In the genomic region with DNA sequence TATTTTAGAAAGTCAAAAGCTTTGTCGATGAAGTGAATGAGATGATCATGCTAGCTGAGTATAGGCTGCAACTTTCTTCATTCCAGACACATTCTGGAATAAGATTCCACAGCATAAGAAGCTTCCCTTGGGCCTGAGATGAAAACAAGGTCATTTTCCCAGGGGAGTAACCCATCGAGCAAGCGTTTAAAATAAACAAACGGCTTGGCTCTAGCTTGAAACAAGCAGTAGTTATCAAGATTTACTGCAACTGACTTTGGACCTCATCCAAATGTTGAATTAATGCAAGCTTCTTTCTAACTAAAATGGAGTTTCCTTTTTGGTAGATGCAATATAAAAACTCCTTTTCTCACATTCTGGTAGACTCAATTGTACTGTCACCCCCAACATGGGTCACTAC, we compare ENCODE assay signal across 17 cellular contexts. TPM values are rescaled to one million over a fixed set of nuclear protein-coding genes. Genes with fewer than 3 reads are reported as not detected.
DNase-seq lines count a peak whose midpoint lies in the region; ATAC-seq and TF ChIP-seq lines count a peak whose summit lies in the region.
"Had no signal": no experiment of that assay in that cellular context is flagged by ENCODE, and none has a peak within 500 bp of the region (broad histone marks: within the 10 kb centered on the region; RNA-seq: fewer than 3 reads in every experiment).

No MANE protein-coding gene starts in this region.

- no peak for TF ChIP-seq POLR2A in lower leg skin (IDR thresholded peaks at IDR 0.05)

- TF ChIP-seq CTCF in heart right ventricle (IDR thresholded peaks at IDR 0.05) (no peak), lower leg skin (IDR thresholded peaks at IDR 0.05) (no peak)

- peaks cover 0 to 10% (median 7%) of the 10 kb centered on the region in 9 donors for H3K4me1 ChIP-seq in heart right ventricle
- peaks cover 8% of the 10 kb centered on the region for H3K4me1 ChIP-seq in rectal smooth muscle tissue (ENCODE audit: control insufficient read depth, insufficient read depth, low read length)
- H3K4me1 ChIP-seq: gastrocnemius medialis had no signal

- H3K9ac ChIP-seq in rectal smooth muscle tissue (ENCODE audit: low read length): no peak overlapping the region

- no peaks in the 10 kb centered on the region for H3K36me3 ChIP-seq in heart right ventricle
- H3K36me3 ChIP-seq in rectal smooth muscle tissue (ENCODE audit: control insufficient read depth, insufficient read depth, low read length): no peaks in the 10 kb centered on the region
- H3K36me3 ChIP-seq: gastrocnemius medialis, MG63 had no signal

- 15 to 32% methylated on average over 4 of the region's 4 CpGs for WGBS in heart right ventricle, 2 donors
- 14 to 15% methylated on average over 4 of the region's 4 CpGs for WGBS in lower leg skin, 2 donors

- H3K9me3 ChIP-seq in heart right ventricle: no peaks in the 10 kb centered on the region
- H3K9me3 ChIP-seq: gastrocnemius medialis, MG63 had no signal

- intact Hi-C loops in heart right ventricle (cut with DNase I): no loop called here
- intact Hi-C loops in lower leg skin (cut with DNase I; ENCODE audit: low total_unique reads): no loop called here

- DNase-seq in H4 (ENCODE audit: low spot score) (peak; percentile 54), T1000 (lab: John Stamatoyannopoulos, UW) (peak; percentile 2), heart right ventricle (peak in 1 of 2 donors; percentile 22), OCI-M2 (lab: John Stamatoyannopoulos, UW; ENCODE audit: unreplicated experiment) (no peak), T-helper 1 cell (no peak), lower leg skin (ENCODE audit: low spot score in 2 of 2) (no peak)
- no peak for DNase-seq in activated CD8-positive, alpha-beta memory T cell treated with anti-CD3 and anti-CD28 coated beads, Interleukin-2, amount 50 U/mL, for 48 hours
- DNase-seq: activated effector memory CD4-positive, alpha-beta T cell treated with anti-CD3 and anti-CD28 coated beads, Interleukin-2, amount 50 U/mL, for 16 hours; aorta; CD4-positive, CD25-positive, alpha-beta regulatory T cell; gastrocnemius medialis; MG63; trophoblast cell had no signal

- H3K27ac ChIP-seq in heart right ventricle (peak overlapping the region in 3 of 10 donors; percentile 15 to 60 (median 54)), rectal smooth muscle tissue (ENCODE audit: low read depth, low read length) (peak overlapping the region; percentile 5)
- H3K27ac ChIP-seq: gastrocnemius medialis had no signal

- no peaks in the 10 kb centered on the region for H3K27me3 ChIP-seq in heart right ventricle
- no peaks in the 10 kb centered on the region for H3K27me3 ChIP-seq in rectal smooth muscle tissue (ENCODE audit: control insufficient read depth, insufficient read depth, low read length)
- H3K27me3 ChIP-seq: gastrocnemius medialis, MG63 had no signal

- H3K4me3 ChIP-seq in heart right ventricle (no peak overlapping the region), rectal smooth muscle tissue (ENCODE audit: low read length) (peak overlapping the region; percentile 22), lower leg skin (ENCODE audit: low read depth, poor library complexity, severe bottlenecking) (no peak overlapping the region)
- H3K4me3 ChIP-seq: gastrocnemius medialis, GM12878, MG63 had no signal

- ATAC-seq in heart right ventricle: peak in 5 of 8 donors; percentile 44 to 83 (median 61)
- ATAC-seq: gastrocnemius medialis, GM12878 had no signal

RNA-seq across cellular contexts. Expression of a gene that starts 23.0 kb away (rescaled TPM):
- total RNA-seq in H4 (2014; rRNA removed; shearing (Covaris generic)): 0.74 and 1.0 TPM in 2 replicates
- total RNA-seq in heart right ventricle (100 to 1,000 TPM in 2 of 10 donors, 10 to 100 TPM in 8; 46.0 to 128 (median 54.8) TPM), lower leg skin (1 to 10 TPM; 2.2 to 9.1 (median 2.7) TPM)
- polyA plus RNA-seq in heart right ventricle: 10 to 100 TPM; 13.8 to 87.8 TPM
- total RNA-seq: CD4-positive, CD25-positive, alpha-beta regulatory T cell; GM12878; pulmonary artery endothelial cell; SK-MEL-5 had no signal
- polyA plus RNA-seq: GM12878 had no signal

Comparison
In these comparisons a context has a peak if more than half of its experiments do, and no peak if none do; other contexts are left out.
1. DNase-seq: peak in H4 (single experiment) and T1000 (single experiment); none in activated CD8-positive, alpha-beta memory T cell treated with anti-CD3 and anti-CD28 coated beads, Interleukin-2, amount 50 U/mL, for 48 hours (single experiment), OCI-M2 (single experiment), T-helper 1 cell (0 of 5) and lower leg skin (0 of 2).
2. RNA of a gene that starts 23.0 kb away (total RNA-seq): 46.0 to 128 TPM in heart right ventricle; 2.2 to 9.1 TPM in lower leg skin and 0.74 to 1.0 TPM in H4; every median in the first group is over 4 times any median in the second.